Comparison of ENCODE assay signal across 8 cellular contexts in the genomic region with DNA sequence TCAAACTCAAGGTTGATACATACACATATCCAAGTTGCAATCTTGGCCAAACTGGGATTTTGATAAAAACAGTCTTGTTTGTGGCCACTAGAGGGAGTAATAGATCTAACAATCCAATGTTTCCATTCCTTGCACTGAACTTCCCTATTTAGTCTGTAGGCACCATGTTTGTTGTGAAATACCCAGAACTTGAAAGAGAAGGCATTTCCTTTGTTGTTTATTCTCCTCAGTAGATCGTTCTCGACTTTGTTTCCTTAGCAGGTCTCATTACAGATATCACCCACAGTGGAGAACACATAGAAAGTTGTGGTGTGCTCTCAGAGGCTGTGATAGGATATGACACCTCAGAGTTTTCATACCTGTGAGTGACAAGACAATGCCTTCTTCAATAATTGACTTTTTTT.
A peak's percentile ranks its signal among the peaks of the same experiment; 100 is the strongest.
DNase-seq lines count a peak whose midpoint lies in the region; ATAC-seq, FAIRE-seq and TF ChIP-seq lines count a peak whose summit lies in the region.

No MANE protein-coding gene starts in this region.

- peaks cover 5% of the 10 kb centered on the region for H3K36me3 Mint-ChIP-seq in stimulated activated memory B cell treated with anti-CD40 and anti-IgM and Interleukin-4, amounts not matched to agents 10 μg/mL and 1 μg/mL and 100 μg/mL, for 72 hours

- no TSS peak for BruUV-seq in mammary epithelial cell (replicated peaks; lab: Mats Ljungman, UMichigan)

- H3K4me1 ChIP-seq in mammary epithelial cell (ENCODE audit: insufficient read depth, low read length), result peaks cover 15% of the 10 kb centered on the region

- no peaks in the 10 kb centered on the region for H3K27me3 ChIP-seq in mammary epithelial cell (ENCODE audit: insufficient read depth, low read length)

- DNase-seq in D721Med (ENCODE audit: insufficient read length, low spot score) (no peak), HuH-7 (ENCODE audit: low spot score) (peak; percentile 52), OCI-M1 (lab: John Stamatoyannopoulos, UW) (peak; percentile 94), mammary epithelial cell (peak; percentile 61), iris pigment epithelial cell (ENCODE audit: low read depth) (peak; percentile 79), T-helper 9 cell (no peak)

- intact Hi-C loops in mammary epithelial cell (cut with micrococcal nuclease), result loop anchor here (1.0 to 5.0 kb wide), 6 partner anchors 89 to 465 kb away; a partner anchor contains a TSS

- no peak overlapping the region for H3K4me2 ChIP-seq in mammary epithelial cell (ENCODE audit: insufficient read depth, low read depth, low read length)

- no peak overlapping the region for H3K27ac ChIP-seq in mammary epithelial cell (ENCODE audit: insufficient read depth, low read depth, low read length)

- H3K9me3 ChIP-seq in mammary epithelial cell (replicated peaks; ENCODE audit: insufficient read depth, low read length), result no peaks in the 10 kb centered on the region

- 0% methylated on average over 2 of the region's 2 CpGs for WGBS in mammary epithelial cell (ENCODE audit: low coverage, missing lambda C conversion rate)

- H3K4me3 Mint-ChIP-seq in stimulated activated memory B cell treated with anti-CD40 and anti-IgM and Interleukin-4, amounts not matched to agents 10 μg/mL and 1 μg/mL and 100 μg/mL, for 72 hours, result no peak overlapping the region

- in situ Hi-C loops in mammary epithelial cell (cut with MboI; ENCODE audit: low sequenced_read_pairs in 2 of 2), result loop anchor here (5.0 to 25.0 kb wide), 4 partner anchors 75 to 425 kb away; a partner anchor contains a TSS

- dilution Hi-C loops in mammary epithelial cell (cut with HindIII; ENCODE audit: low sequenced_read_pairs), result loop anchor here (25.0 kb wide), 1 partner anchor 150 kb away; no protein-coding TSS in a partner anchor

- H3K36me3 ChIP-seq in mammary epithelial cell (ENCODE audit: insufficient read depth, low read length), result peaks cover 5% of the 10 kb centered on the region

- H3K27ac Mint-ChIP-seq in stimulated activated memory B cell treated with anti-CD40 and anti-IgM and Interleukin-4, amounts not matched to agents 10 μg/mL and 1 μg/mL and 100 μg/mL, for 72 hours, result peak overlapping the region; percentile 47

- ATAC-seq in GM19395 (IDR thresholded peaks at IDR 0.05; ENCODE audit: unreplicated experiment), result peak; percentile 57
- ATAC-seq in stimulated activated memory B cell treated with anti-CD40 and anti-IgM and Interleukin-4, amounts not matched to agents 10 μg/mL and 1 μg/mL and 100 μg/mL, for 72 hours, result peak; percentile 76

- peaks cover 21% of the 10 kb centered on the region for H3K4me1 Mint-ChIP-seq in stimulated activated memory B cell treated with anti-CD40 and anti-IgM and Interleukin-4, amounts not matched to agents 10 μg/mL and 1 μg/mL and 100 μg/mL, for 72 hours

- H3K9ac ChIP-seq in mammary epithelial cell (ENCODE audit: insufficient read depth, low read length), result no peak overlapping the region

- no peaks in the 10 kb centered on the region for H3K27me3 Mint-ChIP-seq in stimulated activated memory B cell treated with anti-CD40 and anti-IgM and Interleukin-4, amounts not matched to agents 10 μg/mL and 1 μg/mL and 100 μg/mL, for 72 hours

- peak overlapping the region; percentile 62 for H2AFZ ChIP-seq in mammary epithelial cell (ENCODE audit: low read depth, low read length)

- no peak overlapping the region for H3K4me3 ChIP-seq in mammary epithelial cell (replicated peaks in 1 of 3; ENCODE audit: insufficient read depth in 1 of 3, low read depth in 2 of 3, low read length in 3 of 3)

- CTCF ChIA-PET in mammary epithelial cell (lab: Charles Lee; ENCODE audit: low non-redundant PET), result interaction anchor here (0.6 to 0.7 kb wide), 2 partner anchors 22 to 140 kb away, joined by 3 to 5 read pairs; no protein-coding TSS in a partner anchor

- H3K79me2 ChIP-seq in mammary epithelial cell (ENCODE audit: insufficient read depth, low read length), result no peaks in the 10 kb centered on the region

- H4K20me1 ChIP-seq in mammary epithelial cell (ENCODE audit: insufficient read depth, low read length), result no peaks in the 10 kb centered on the region

- FAIRE-seq in D721Med (lab: Jason Lieb, UNC), result no peak

- no peaks in the 10 kb centered on the region for H3K9me3 Mint-ChIP-seq in stimulated activated memory B cell treated with anti-CD40 and anti-IgM and Interleukin-4, amounts not matched to agents 10 μg/mL and 1 μg/mL and 100 μg/mL, for 72 hours

- TF ChIP-seq CTCF in D721Med (IDR thresholded peaks at IDR 0.05; ENCODE audit: insufficient read depth, missing control alignments) (peak; percentile 75), mammary epithelial cell (conservative IDR thresholded peaks at IDR 0.05 in 1 of 2, IDR thresholded peaks at IDR 0.05 in 1 of 2; ENCODE audit: extremely low read depth in 1 of 2, insufficient read depth in 1 of 2, low read depth in 1 of 2, low read length in 2 of 2) (peak; percentile 60 to 72)

Comparison
In these comparisons a context has a peak if more than half of its experiments do, and no peak if none do; other contexts are left out.
1. DNase-seq: peak in HuH-7 (single experiment), OCI-M1 (single experiment), mammary epithelial cell (single experiment) and iris pigment epithelial cell (single experiment); none in D721Med (single experiment) and T-helper 9 cell (single experiment).